Comparison of ENCODE assay signal across 27 cellular contexts in genomic region chr17:52011070-52011469, GRCh38.
"Had no signal": no experiment of that assay in that cellular context is flagged by ENCODE, and none has a peak within 500 bp of the region (broad histone marks: within the 10 kb centered on the region; RNA-seq: fewer than 3 reads in every experiment).

No MANE protein-coding gene starts in this region.

- H3K9me3 ChIP-seq: suprapubic skin, testis, thoracic aorta, thyroid gland, tibial artery, tibial nerve, transverse colon, upper lobe of left lung, upper lobe of right lung, uterus, vagina had no signal

- DNase-seq: stimulated activated CD4-positive, alpha-beta T cell treated with anti-CD3 and anti-CD28 coated beads, Interleukin-2, amount 100 ng/mL, for 48 hours; stimulated activated CD4-positive, alpha-beta T cell treated with anti-CD3 and anti-CD28 coated beads, Interleukin-4, amount 100 ng/mL, for 1 hour; stimulated activated CD4-positive, alpha-beta T cell treated with anti-CD3 and anti-CD28 coated beads, Interleukin-4, amount 100 ng/mL, for 24 hours; stimulated activated CD4-positive, alpha-beta T cell treated with anti-CD3 and anti-CD28 coated beads, Interleukin-4, amount 100 ng/mL, for 4 hours; stimulated activated CD8-positive, alpha-beta memory T cell treated with anti-CD3 and anti-CD28 coated beads, Interleukin-4, amount 100 ng/mL, for 48 hours; stimulated activated naive B cell treated with anti-CD40 and anti-IgM and Interleukin-4, amounts not matched to agents 10 μg/mL and 1 μg/mL and 100 μg/mL, for 72 hours; stimulated activated naive CD4-positive, alpha-beta T cell; stimulated activated naive CD4-positive, alpha-beta T cell treated with Interleukin-2 at 50 U/mL for 16 hours; stimulated activated naive CD8-positive, alpha-beta T cell treated with anti-CD3 and anti-CD28 coated beads, Interleukin-15, amount 100 ng/mL, for 72 hours; stimulated activated naive CD8-positive, alpha-beta T cell treated with anti-CD3 and anti-CD28 coated beads, Interleukin-15, Interleukin-2, amounts not matched to agents 100 U/mL and 50 U/mL, for 24 hours; stomach; substantia nigra; testis; thyroid gland; tibial artery; transverse colon; trophoblast cell; upper lobe of left lung; upper lobe of right lung; uterus had no signal

- ATAC-seq: stimulated activated effector memory CD8-positive, alpha-beta T cell treated with anti-CD3 and anti-CD28 coated beads, Interleukin-12 subunit alpha, Interleukin-12 subunit beta, amount 100 ng/mL, for 72 hours; stimulated activated memory B cell treated with anti-CD40 and anti-IgM and Interleukin-4, amounts not matched to agents 10 μg/mL and 1 μg/mL and 100 μg/mL, for 72 hours; stimulated activated naive B cell treated with anti-CD40 and anti-IgM and Interleukin-4, amounts not matched to agents 10 μg/mL and 1 μg/mL and 100 μg/mL, for 72 hours; stimulated activated naive CD8-positive, alpha-beta T cell treated with anti-CD3 and anti-CD28 coated beads, Interleukin-15, amount 100 ng/mL, for 72 hours; stimulated activated naive CD8-positive, alpha-beta T cell treated with anti-CD3 and anti-CD28 coated beads, Interleukin-15, Interleukin-2, amounts not matched to agents 100 U/mL and 50 U/mL, for 24 hours; upper lobe of right lung had no signal

- H3K36me3 ChIP-seq: stomach, suprapubic skin, thoracic aorta, thyroid gland, tibial artery, tibial nerve, transverse colon, upper lobe of left lung, upper lobe of right lung, uterus, vagina had no signal

- H3K4me3 ChIP-seq: stomach, suprapubic skin, testis, thoracic aorta, thyroid gland, tibial artery, tibial nerve, transverse colon, upper lobe of left lung, upper lobe of right lung, uterus, vagina had no signal

- H3K4me1 ChIP-seq: stomach, suprapubic skin, testis, thyroid gland, tibial artery, tibial nerve, transverse colon, upper lobe of left lung, upper lobe of right lung, uterus, vagina had no signal

- H3K27me3 ChIP-seq: stomach, suprapubic skin, testis, thyroid gland, tibial artery, tibial nerve, transverse colon, upper lobe of left lung, uterus, vagina had no signal

- FAIRE-seq: urothelium cell line had no signal

- H3K27ac ChIP-seq: stomach, suprapubic skin, testis, thoracic aorta, thyroid gland, tibial artery, tibial nerve, transverse colon, upper lobe of left lung, upper lobe of right lung, uterus, vagina had no signal
